Comparison of ENCODE assay signal across 1 cellular context in genomic region chr5:75055727-75056144, GRCh38.
TF ChIP-seq lines count a peak whose summit lies in the region.

No MANE protein-coding gene starts in this region.

TF ChIP-seq in GM23338, 12 proteins besides CTCF, POLR2A, EP300 and RAD21 (continued from another document):
- TF ChIP-seq, protein P1, sequence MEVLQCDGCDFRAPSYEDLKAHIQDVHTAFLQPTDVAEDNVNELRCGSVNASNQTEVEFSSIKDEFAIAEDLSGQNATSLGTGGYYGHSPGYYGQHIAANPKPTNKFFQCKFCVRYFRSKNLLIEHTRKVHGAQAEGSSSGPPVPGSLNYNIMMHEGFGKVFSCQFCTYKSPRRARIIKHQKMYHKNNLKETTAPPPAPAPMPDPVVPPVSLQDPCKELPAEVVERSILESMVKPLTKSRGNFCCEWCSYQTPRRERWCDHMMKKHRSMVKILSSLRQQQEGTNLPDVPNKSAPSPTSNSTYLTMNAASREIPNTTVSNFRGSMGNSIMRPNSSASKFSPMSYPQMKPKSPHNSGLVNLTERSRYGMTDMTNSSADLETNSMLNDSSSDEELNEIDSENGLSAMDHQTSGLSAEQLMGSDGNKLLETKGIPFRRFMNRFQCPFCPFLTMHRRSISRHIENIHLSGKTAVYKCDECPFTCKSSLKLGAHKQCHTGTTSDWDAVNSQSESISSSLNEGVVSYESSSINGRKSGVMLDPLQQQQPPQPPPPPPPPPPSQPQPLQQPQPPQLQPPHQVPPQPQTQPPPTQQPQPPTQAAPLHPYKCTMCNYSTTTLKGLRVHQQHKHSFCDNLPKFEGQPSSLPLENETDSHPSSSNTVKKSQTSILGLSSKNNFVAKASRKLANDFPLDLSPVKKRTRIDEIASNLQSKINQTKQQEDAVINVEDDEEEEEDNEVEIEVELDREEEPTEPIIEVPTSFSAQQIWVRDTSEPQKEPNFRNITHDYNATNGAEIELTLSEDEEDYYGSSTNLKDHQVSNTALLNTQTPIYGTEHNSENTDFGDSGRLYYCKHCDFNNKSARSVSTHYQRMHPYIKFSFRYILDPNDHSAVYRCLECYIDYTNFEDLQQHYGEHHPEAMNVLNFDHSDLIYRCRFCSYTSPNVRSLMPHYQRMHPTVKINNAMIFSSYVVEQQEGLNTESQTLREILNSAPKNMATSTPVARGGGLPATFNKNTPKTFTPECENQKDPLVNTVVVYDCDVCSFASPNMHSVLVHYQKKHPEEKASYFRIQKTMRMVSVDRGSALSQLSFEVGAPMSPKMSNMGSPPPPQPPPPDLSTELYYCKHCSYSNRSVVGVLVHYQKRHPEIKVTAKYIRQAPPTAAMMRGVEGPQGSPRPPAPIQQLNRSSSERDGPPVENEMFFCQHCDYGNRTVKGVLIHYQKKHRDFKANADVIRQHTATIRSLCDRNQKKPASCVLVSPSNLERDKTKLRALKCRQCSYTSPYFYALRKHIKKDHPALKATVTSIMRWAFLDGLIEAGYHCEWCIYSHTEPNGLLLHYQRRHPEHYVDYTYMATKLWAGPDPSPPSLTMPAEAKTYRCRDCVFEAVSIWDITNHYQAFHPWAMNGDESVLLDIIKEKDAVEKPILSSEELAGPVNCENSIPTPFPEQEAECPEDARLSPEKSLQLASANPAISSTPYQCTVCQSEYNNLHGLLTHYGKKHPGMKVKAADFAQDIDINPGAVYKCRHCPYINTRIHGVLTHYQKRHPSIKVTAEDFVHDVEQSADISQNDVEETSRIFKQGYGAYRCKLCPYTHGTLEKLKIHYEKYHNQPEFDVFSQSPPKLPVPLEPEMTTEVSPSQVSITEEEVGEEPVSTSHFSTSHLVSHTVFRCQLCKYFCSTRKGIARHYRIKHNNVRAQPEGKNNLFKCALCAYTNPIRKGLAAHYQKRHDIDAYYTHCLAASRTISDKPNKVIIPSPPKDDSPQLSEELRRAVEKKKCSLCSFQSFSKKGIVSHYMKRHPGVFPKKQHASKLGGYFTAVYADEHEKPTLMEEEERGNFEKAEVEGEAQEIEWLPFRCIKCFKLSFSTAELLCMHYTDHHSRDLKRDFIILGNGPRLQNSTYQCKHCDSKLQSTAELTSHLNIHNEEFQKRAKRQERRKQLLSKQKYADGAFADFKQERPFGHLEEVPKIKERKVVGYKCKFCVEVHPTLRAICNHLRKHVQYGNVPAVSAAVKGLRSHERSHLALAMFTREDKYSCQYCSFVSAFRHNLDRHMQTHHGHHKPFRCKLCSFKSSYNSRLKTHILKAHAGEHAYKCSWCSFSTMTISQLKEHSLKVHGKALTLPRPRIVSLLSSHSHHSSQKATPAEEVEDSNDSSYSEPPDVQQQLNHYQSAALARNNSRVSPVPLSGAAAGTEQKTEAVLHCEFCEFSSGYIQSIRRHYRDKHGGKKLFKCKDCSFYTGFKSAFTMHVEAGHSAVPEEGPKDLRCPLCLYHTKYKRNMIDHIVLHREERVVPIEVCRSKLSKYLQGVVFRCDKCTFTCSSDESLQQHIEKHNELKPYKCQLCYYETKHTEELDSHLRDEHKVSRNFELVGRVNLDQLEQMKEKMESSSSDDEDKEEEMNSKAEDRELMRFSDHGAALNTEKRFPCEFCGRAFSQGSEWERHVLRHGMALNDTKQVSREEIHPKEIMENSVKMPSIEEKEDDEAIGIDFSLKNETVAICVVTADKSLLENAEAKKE (CRISPR knock-in tag; IDR thresholded peaks at IDR 0.05): 0 out of 2 replicates have a peak, but pooled peaks have one; percentile 19
- TF ChIP-seq NANOG (IDR thresholded peaks at IDR 0.05; ENCODE audit: borderline replicate concordance) (no peak), ZNF114 (CRISPR knock-in tag; IDR thresholded peaks at IDR 0.05) (no peak)
